ENCODE assay signal across 25 cellular contexts in genomic region chr1:244513493-244513892, GRCh38.
"Had no signal": no experiment of that assay in that cellular context is flagged by ENCODE, and none has a peak within 500 bp of the region (broad histone marks: within the 10 kb centered on the region; RNA-seq: fewer than 3 reads in every experiment).

No MANE protein-coding gene starts in this region.

- DNase-seq: colonic mucosa; cortex of kidney; dermis blood vessel endothelial cell; dorsolateral prefrontal cortex; effector CD4-positive, alpha-beta T cell; effector CD8-positive, alpha-beta T cell; effector memory CD4-positive, alpha-beta T cell; effector memory CD8-positive, alpha-beta T cell; endodermal cell; erythroblast; esophagus squamous epithelium; foreskin fibroblast; foreskin keratinocyte; foreskin melanocyte; gastrocnemius medialis; glutamatergic neuron; head of caudate nucleus; heart left ventricle; heart right ventricle had no signal

- H3K27me3 ChIP-seq: colonic mucosa, dorsolateral prefrontal cortex, esophagus muscularis mucosa, esophagus squamous epithelium, foreskin keratinocyte, gastrocnemius medialis, gastroesophageal sphincter, heart left ventricle, heart right ventricle had no signal

- H3K4me1 ChIP-seq: colonic mucosa, esophagus muscularis mucosa, esophagus squamous epithelium, foreskin keratinocyte, gastrocnemius medialis, gastroesophageal sphincter, heart left ventricle, heart right ventricle had no signal

- H3K4me3 Mint-ChIP-seq: dendritic cell treated with granulocyte-macrophage colony-stimulating factor and Interleukin-4, amounts not matched to agents 40 ng/mL and 50 ng/mL, for 4 days; effector memory CD8-positive, alpha-beta T cell; endodermal cell had no signal

- H3K27ac Mint-ChIP-seq: dendritic cell treated with granulocyte-macrophage colony-stimulating factor and Interleukin-4, amounts not matched to agents 40 ng/mL and 50 ng/mL, for 4 days; effector memory CD8-positive, alpha-beta T cell; endodermal cell had no signal

- ATAC-seq: effector memory CD8-positive, alpha-beta T cell; esophagus mucosa; foreskin keratinocyte; gastrocnemius medialis; gastroesophageal sphincter; heart left ventricle; heart right ventricle had no signal

- H3K36me3 ChIP-seq: colonic mucosa, gastrocnemius medialis, gastroesophageal sphincter, heart left ventricle, heart right ventricle had no signal

- H3K27me3 Mint-ChIP-seq: dendritic cell treated with granulocyte-macrophage colony-stimulating factor and Interleukin-4, amounts not matched to agents 40 ng/mL and 50 ng/mL, for 4 days; effector memory CD8-positive, alpha-beta T cell had no signal

- H3K9me3 Mint-ChIP-seq: endodermal cell had no signal

- H3K27ac ChIP-seq: colonic mucosa, coronary artery, dorsolateral prefrontal cortex, epithelial cell of prostate, esophagus muscularis mucosa, esophagus squamous epithelium, foreskin keratinocyte, gastrocnemius medialis, gastroesophageal sphincter, heart left ventricle, heart right ventricle had no signal

- H3K9me3 ChIP-seq: colonic mucosa, gastrocnemius medialis had no signal

- H3K4me3 ChIP-seq: colonic mucosa, coronary artery, dorsolateral prefrontal cortex, esophagus muscularis mucosa, esophagus squamous epithelium, gastrocnemius medialis, gastroesophageal sphincter, heart left ventricle, heart right ventricle had no signal

- H3K4me1 Mint-ChIP-seq: endodermal cell had no signal
